Comparison of ENCODE assay signal across 8 cellular contexts in the genomic region with DNA sequence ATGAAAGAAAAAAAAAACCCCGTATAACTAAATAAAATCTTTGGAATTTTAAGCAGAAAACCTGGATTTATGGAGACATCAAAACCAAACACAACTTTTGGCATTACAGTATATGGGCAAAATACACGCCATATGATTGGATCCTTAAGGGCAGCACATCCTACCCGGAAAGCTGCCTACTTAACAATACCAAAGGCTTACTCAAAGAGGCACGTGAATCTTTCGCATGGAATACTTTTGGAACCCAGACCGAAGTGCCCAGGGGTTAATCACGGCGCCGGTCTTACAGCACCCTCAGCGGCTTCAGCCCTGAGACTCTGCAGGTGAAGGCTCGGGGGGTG. TPM values are rescaled to one million over a fixed set of nuclear protein-coding genes. Genes with fewer than 3 reads are reported as not detected.
DNase-seq lines count a peak whose midpoint lies in the region; ATAC-seq, FAIRE-seq and TF ChIP-seq lines count a peak whose summit lies in the region.

No MANE protein-coding gene starts in this region.

- 15 to 17% methylated on average over 9 to 10 of the region's 11 CpGs for WGBS in mesodermal cell (ENCODE audit: insufficient coverage in 2 of 2), 2 experiments

- DNase-seq in DMS53 (lab: John Stamatoyannopoulos, UW): peak; percentile 66
- peak; percentile 16 for DNase-seq in NCI-H460 (ENCODE audit: extremely low read depth, low read depth)
- no peak for DNase-seq in GM12892 (ENCODE audit: insufficient read length)
- no peak for DNase-seq in stimulated activated CD4-positive, alpha-beta T cell treated with anti-CD3 and anti-CD28 coated beads, Interleukin-2, amount 100 ng/mL, for 48 hours
- DNase-seq in ecto neural progenitor cell (ENCODE audit: low spot score): no peak

- intact Hi-C loops in dendritic cell treated with granulocyte-macrophage colony-stimulating factor and Interleukin-4, amounts not matched to agents 40 ng/mL and 50 ng/mL, for 4 days (cut with micrococcal nuclease): loop anchor here (5.0 kb wide), 1 partner anchor 50 kb away; the partner anchor contains the start of gene SPART

- FAIRE-seq in GM12892 (lab: Jason Lieb, UNC): no peak

- H3K27ac ChIP-seq in mesodermal cell (ENCODE audit: low read depth, low read length, severe bottlenecking): peak overlapping the region; percentile 89

- H3K4me1 Mint-ChIP-seq in dendritic cell treated with granulocyte-macrophage colony-stimulating factor and Interleukin-4, amounts not matched to agents 40 ng/mL and 50 ng/mL, for 4 days (ENCODE audit: low read depth): peaks cover 15% of the 10 kb centered on the region

- H3K4me3 Mint-ChIP-seq in dendritic cell treated with granulocyte-macrophage colony-stimulating factor and Interleukin-4, amounts not matched to agents 40 ng/mL and 50 ng/mL, for 4 days: peak overlapping the region; percentile 82

- peaks cover 19% of the 10 kb centered on the region for H3K36me3 Mint-ChIP-seq in dendritic cell treated with granulocyte-macrophage colony-stimulating factor and Interleukin-4, amounts not matched to agents 40 ng/mL and 50 ng/mL, for 4 days (ENCODE audit: low read depth)

- H3K36me3 ChIP-seq in mesodermal cell (ENCODE audit: control insufficient read depth, insufficient read depth, low read length): peaks cover 7% of the 10 kb centered on the region

- no peaks in the 10 kb centered on the region for H3K4me1 ChIP-seq in mesodermal cell (ENCODE audit: control insufficient read depth, insufficient read depth, low read length, poor library complexity, severe bottlenecking)

- H3K27ac Mint-ChIP-seq in dendritic cell treated with granulocyte-macrophage colony-stimulating factor and Interleukin-4, amounts not matched to agents 40 ng/mL and 50 ng/mL, for 4 days: peak overlapping the region; percentile 80

- no peaks in the 10 kb centered on the region for H3K9me3 Mint-ChIP-seq in dendritic cell treated with granulocyte-macrophage colony-stimulating factor and Interleukin-4, amounts not matched to agents 40 ng/mL and 50 ng/mL, for 4 days

- peak overlapping the region; percentile 60 for H3K4me3 ChIP-seq in mesodermal cell (ENCODE audit: extremely low read depth, insufficient read depth, low read length, poor library complexity, severe bottlenecking)

- H3K9me3 ChIP-seq in mesodermal cell (ENCODE audit: control insufficient read depth, low read length): no peaks in the 10 kb centered on the region

- ATAC-seq in GM21528 (IDR thresholded peaks at IDR 0.05; ENCODE audit: low FRiP score, unreplicated experiment): peak; percentile 63

- H3K27me3 Mint-ChIP-seq in dendritic cell treated with granulocyte-macrophage colony-stimulating factor and Interleukin-4, amounts not matched to agents 40 ng/mL and 50 ng/mL, for 4 days: peaks cover 30% of the 10 kb centered on the region

- no peak for TF ChIP-seq POLR2A in GM12892 (IDR thresholded peaks at IDR 0.05; ENCODE audit: low read depth, low read length)

RNA-seq across cellular contexts. Expression of gene CCDC169, which starts 0.4 kb away (rescaled TPM):
- total RNA-seq in NCI-H460 (2014; rRNA removed; shearing (Covaris generic)): 8.0 and 12.2 TPM in 2 replicates
- polyA plus RNA-seq in NCI-H460 (2014; cell fraction: nucleus; rRNA removed): 5.1 and 10.9 TPM in 2 replicates
- 5.4 TPM for polyA plus RNA-seq in mesodermal cell (2013, experiment 1 of 2)
- 7.3 TPM for polyA plus RNA-seq in mesodermal cell (2013, experiment 2 of 2)
- polyA plus RNA-seq in GM12892 (2012; ENCODE audit: missing spikeins): not detected

RNA-seq across cellular contexts. Expression of gene SPART, which starts 49.0 kb away (rescaled TPM):
- 63.6 and 78.5 TPM in 2 replicates for total RNA-seq in NCI-H460 (2014; rRNA removed; shearing (Covaris generic))
- polyA plus RNA-seq in NCI-H460 (2014; cell fraction: nucleus; rRNA removed): 51.7 and 54.5 TPM in 2 replicates
- polyA plus RNA-seq in mesodermal cell (2013, experiment 1 of 2): 52.6 TPM
- 68.6 TPM for polyA plus RNA-seq in mesodermal cell (2013, experiment 2 of 2)
- polyA plus RNA-seq in GM12892 (2012; ENCODE audit: missing spikeins): 7.0 TPM

Comparison
In these comparisons a context has a peak if more than half of its experiments do, and no peak if none do; other contexts are left out.
1. DNase-seq: peak in DMS53 (single experiment) and NCI-H460 (single experiment); none in GM12892 (single experiment), stimulated activated CD4-positive, alpha-beta T cell treated with anti-CD3 and anti-CD28 coated beads, Interleukin-2, amount 100 ng/mL, for 48 hours (0 of 2) and ecto neural progenitor cell (single experiment).